ENCODE assay signal across 33 cellular contexts in the genomic region with DNA sequence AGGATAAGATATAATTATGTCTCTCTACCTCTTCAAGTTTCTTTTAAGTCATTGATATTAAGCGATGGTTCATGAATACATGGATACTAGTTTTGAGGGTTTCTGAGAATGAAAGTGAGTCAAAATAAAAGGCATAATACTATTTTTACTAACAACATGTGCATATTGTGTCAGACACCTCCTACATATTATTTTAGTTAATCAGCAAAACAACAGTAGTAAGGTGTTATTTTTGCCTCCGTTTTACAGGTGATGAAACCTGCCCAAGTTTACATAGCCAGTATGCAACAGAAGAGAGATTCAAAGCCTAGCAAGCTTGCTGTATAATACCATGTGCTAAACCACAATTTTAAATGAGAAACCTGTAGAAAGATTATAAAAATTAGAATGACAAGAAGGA.
"Had no signal": no experiment of that assay in that cellular context is flagged by ENCODE, and none has a peak within 500 bp of the region (broad histone marks: within the 10 kb centered on the region; RNA-seq: fewer than 3 reads in every experiment).

No MANE protein-coding gene starts in this region.

- H2AFZ ChIP-seq: neural progenitor cell had no signal

- H3K27me3 Mint-ChIP-seq: naive B cell; stimulated activated naive CD8-positive, alpha-beta T cell treated with anti-CD3 and anti-CD28 coated beads, Interleukin-15, Interleukin-2, amounts not matched to agents 100 ng/mL and 50 ng/mL, for 24 hours had no signal

- H3K4me1 Mint-ChIP-seq: naive B cell; natural killer cell; nephron progenitor cell; neural progenitor cell; stimulated activated effector memory CD8-positive, alpha-beta T cell treated with anti-CD3 and anti-CD28 coated beads, Interleukin-12 subunit alpha, Interleukin-12 subunit beta, amount 100 ng/mL, for 72 hours had no signal

- H3K36me3 Mint-ChIP-seq: naive B cell; natural killer cell; neural progenitor cell; stimulated activated effector memory CD8-positive, alpha-beta T cell treated with anti-CD3 and anti-CD28 coated beads, Interleukin-12 subunit alpha, Interleukin-12 subunit beta, amount 100 ng/mL, for 72 hours had no signal

- H3K27me3 ChIP-seq: left lung, neural progenitor cell, neutrophil, ovary, suprapubic skin, tibial artery, vagina had no signal

- FAIRE-seq: keratinocyte had no signal

- H3K27ac Mint-ChIP-seq: naive B cell; natural killer cell; nephron progenitor cell; neural progenitor cell; stimulated activated effector memory CD8-positive, alpha-beta T cell treated with anti-CD3 and anti-CD28 coated beads, Interleukin-12 subunit alpha, Interleukin-12 subunit beta, amount 100 ng/mL, for 72 hours; stimulated activated naive CD8-positive, alpha-beta T cell treated with anti-CD3 and anti-CD28 coated beads, Interleukin-15, Interleukin-2, amounts not matched to agents 100 ng/mL and 50 ng/mL, for 24 hours had no signal

- ATAC-seq: left colon; left lung; lower lobe of right lung; natural killer cell; right cardiac atrium; sciatic nerve; stimulated activated effector memory CD8-positive, alpha-beta T cell treated with anti-CD3 and anti-CD28 coated beads, Interleukin-12 subunit alpha, Interleukin-12 subunit beta, amount 100 ng/mL, for 72 hours had no signal

- DNase-seq: hippocampal formation; kidney glomerular epithelial cell; left colon; left lung; lower lobe of right lung; mammary epithelial cell; mesenchymal stem cell; naive B cell; natural killer cell; nephron progenitor cell; occipital lobe; ovary; posterior cingulate gyrus; retina; right cardiac atrium; stimulated activated CD4-positive, alpha-beta T cell treated with anti-CD3 and anti-CD28 coated beads, Interleukin-12 subunit alpha, Interleukin-12 subunit beta, amount 100 ng/mL, for 4 hours; stimulated activated CD4-positive, alpha-beta T cell treated with anti-CD3 and anti-CD28 coated beads, Interleukin-15, amount 100 ng/mL, for 24 hours; stimulated activated CD4-positive, alpha-beta T cell treated with anti-CD3 and anti-CD28 coated beads, Interleukin-2, amount 100 ng/mL, for 24 hours; stimulated activated CD4-positive, alpha-beta T cell treated with anti-CD3 and anti-CD28 coated beads, Interleukin-4, amount 100 ng/mL, for 24 hours; stimulated activated naive CD4-positive, alpha-beta T cell; tibial artery; trophoblast cell had no signal

- H3K9me3 ChIP-seq: left lung, lower lobe of right lung, neutrophil, ovary, prostate gland, suprapubic skin, thoracic aorta, tibial artery, vagina had no signal

- H3K9me3 Mint-ChIP-seq: nephron progenitor cell, neural progenitor cell had no signal

- H3K4me3 Mint-ChIP-seq: naive B cell; natural killer cell; nephron progenitor cell; neural progenitor cell; stimulated activated effector memory CD8-positive, alpha-beta T cell treated with anti-CD3 and anti-CD28 coated beads, Interleukin-12 subunit alpha, Interleukin-12 subunit beta, amount 100 ng/mL, for 72 hours; stimulated activated naive CD8-positive, alpha-beta T cell treated with anti-CD3 and anti-CD28 coated beads, Interleukin-15, Interleukin-2, amounts not matched to agents 100 ng/mL and 50 ng/mL, for 24 hours had no signal

- H3K27ac ChIP-seq: left lung, lower lobe of right lung, neural progenitor cell, neutrophil, ovary, prostate gland, skin epidermis, suprapubic skin, thoracic aorta, tibial artery, vagina had no signal

- H3K4me2 ChIP-seq: neural progenitor cell had no signal

- H3K36me3 ChIP-seq: left lung, lower lobe of right lung, neural progenitor cell, neutrophil, ovary, prostate gland, suprapubic skin, thoracic aorta, tibial artery, vagina had no signal

- H3K9ac ChIP-seq: neural progenitor cell had no signal

- H3K4me3 ChIP-seq: left lung, lower lobe of right lung, neural progenitor cell, ovary, prostate gland, skin epidermis, suprapubic skin, thoracic aorta, tibial artery, vagina had no signal

- H3K4me1 ChIP-seq: left lung, lower lobe of right lung, neural progenitor cell, prostate gland, suprapubic skin, tibial artery, vagina had no signal
